In genomic region chr1:208054885-208055507, GRCh38 we compare ENCODE assay signal across 21 cellular contexts.
"Had no signal": no experiment of that assay in that cellular context is flagged by ENCODE, and none has a peak within 500 bp of the region (broad histone marks: within the 10 kb centered on the region; RNA-seq: fewer than 3 reads in every experiment).

No MANE protein-coding gene starts in this region.

- H3K4me1 Mint-ChIP-seq: activated naive CD8-positive, alpha-beta T cell treated with anti-CD3 and anti-CD28 coated beads for 36 hours had no signal

- H3K27me3 ChIP-seq: foreskin keratinocyte, pancreas, upper lobe of left lung had no signal

- H3K4me3 Mint-ChIP-seq: activated naive CD8-positive, alpha-beta T cell treated with anti-CD3 and anti-CD28 coated beads for 36 hours; mesothelial cell of epicardium; nephron had no signal

- H3K4me1 ChIP-seq: foreskin keratinocyte, pancreas, upper lobe of left lung had no signal

- H3K27ac Mint-ChIP-seq: activated naive CD8-positive, alpha-beta T cell treated with anti-CD3 and anti-CD28 coated beads for 36 hours; mesothelial cell of epicardium; nephron had no signal

- ATAC-seq: left lobe of liver, right cardiac atrium had no signal

- H3K36me3 Mint-ChIP-seq: activated naive CD8-positive, alpha-beta T cell treated with anti-CD3 and anti-CD28 coated beads for 36 hours had no signal

- H3K9me3 ChIP-seq: pancreas, upper lobe of left lung had no signal

- H3K27me3 Mint-ChIP-seq: activated naive CD8-positive, alpha-beta T cell treated with anti-CD3 and anti-CD28 coated beads for 36 hours had no signal

- DNase-seq: activated CD4-positive, alpha-beta T cell treated with anti-CD3 and anti-CD28 coated beads for 4 hours; activated CD4-positive, alpha-beta T cell treated with anti-CD3 and anti-CD28 coated beads, Interleukin-2, amount 50 U/mL, for 48 hours; activated CD4-positive, CD25-positive, alpha-beta regulatory T cell; activated naive CD4-positive, alpha-beta T cell treated with Interleukin-2 at 50 U/mL for 16 hours; activated naive CD8-positive, alpha-beta T cell treated with anti-CD3 and anti-CD28 coated beads for 36 hours; activated T-cell treated with anti-CD3 and anti-CD28 coated beads, Interleukin-2, amount 50 U/mL, for 48 hours; amniotic stem cell; dermis blood vessel endothelial cell; effector CD8-positive, alpha-beta T cell; kidney; pancreas; right cardiac atrium; stimulated activated CD4-positive, alpha-beta T cell treated with anti-CD3 and anti-CD28 coated beads, Interleukin-4, amount 100 ng/mL, for 24 hours; stimulated activated naive CD4-positive, alpha-beta T cell treated with Interleukin-2 at 50 U/mL for 16 hours; T-helper 9 cell; upper lobe of left lung had no signal

- H3K27ac ChIP-seq: foreskin keratinocyte, pancreas had no signal

- H3K4me3 ChIP-seq: lung, pancreas, upper lobe of left lung had no signal

- H3K9me3 Mint-ChIP-seq: activated naive CD8-positive, alpha-beta T cell treated with anti-CD3 and anti-CD28 coated beads for 36 hours; mesothelial cell of epicardium; nephron had no signal
